Comparison of ENCODE assay signal across 9 cellular contexts in the genomic region with DNA sequence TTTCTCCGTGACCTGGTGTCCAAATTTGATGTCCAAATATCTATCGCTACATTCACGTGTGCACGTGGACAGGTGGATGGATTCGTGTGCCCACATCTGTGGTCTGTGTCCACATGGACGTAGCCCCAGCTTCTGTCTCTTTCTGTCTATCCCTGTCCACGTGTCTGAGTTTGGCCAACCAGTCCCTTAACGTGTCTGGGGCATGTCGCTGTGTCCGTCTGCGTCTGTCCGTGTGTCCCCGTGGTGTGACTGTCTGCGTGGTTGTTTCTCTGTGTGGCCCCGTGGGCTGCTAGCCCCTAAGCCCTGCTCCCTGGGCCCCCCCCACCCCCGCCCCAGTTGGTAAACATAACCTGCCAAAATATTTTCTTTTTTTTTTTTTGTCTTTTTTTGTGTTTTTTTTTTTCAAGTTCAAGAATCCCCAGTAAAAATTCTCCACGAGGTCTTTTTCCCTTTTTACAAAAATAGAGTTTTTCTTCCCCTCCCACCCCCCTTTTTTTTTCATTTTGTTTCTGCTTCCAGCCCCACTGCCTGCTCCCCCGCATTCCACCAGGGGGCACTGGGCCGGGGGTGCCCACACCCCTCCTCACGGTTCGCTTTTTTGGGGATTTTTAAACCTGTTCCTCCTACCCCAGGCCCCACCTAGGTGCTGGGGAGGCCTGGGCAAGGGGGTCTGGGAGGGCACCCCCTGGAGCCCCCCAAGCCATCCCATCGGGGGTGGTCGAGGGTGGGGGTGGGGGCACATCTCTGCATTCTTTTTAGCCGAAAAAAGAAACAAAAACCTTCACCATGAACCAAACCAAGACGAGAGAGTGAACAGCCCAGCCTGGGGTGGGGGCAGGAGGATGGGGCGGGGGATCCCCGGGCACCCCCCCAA. TPM values are rescaled to one million over a fixed set of nuclear protein-coding genes. Genes with fewer than 3 reads are reported as not detected.
DNase-seq lines count a peak whose midpoint lies in the region; ATAC-seq and TF ChIP-seq lines count a peak whose summit lies in the region.
"Had no signal": no experiment of that assay in that cellular context is flagged by ENCODE, and none has a peak within 500 bp of the region (broad histone marks: within the 10 kb centered on the region; RNA-seq: fewer than 3 reads in every experiment).

No MANE protein-coding gene starts in this region.

- H3K36me3 ChIP-seq in Loucy (ENCODE audit: insufficient read depth, low read length), result peaks cover 7% of the 10 kb centered on the region; the same call in 1 of the 2 replicates
- H3K36me3 ChIP-seq in mammary epithelial cell (ENCODE audit: insufficient read depth, low read length), result no peaks in the 10 kb centered on the region
- peaks cover 4% of the 10 kb centered on the region; the same call in 1 of the 2 replicates for H3K36me3 ChIP-seq in SJCRH30

- H3K4me3 ChIP-seq in Loucy (ENCODE audit: low read length, poor library complexity, severe bottlenecking) (no peak overlapping the region), mammary epithelial cell (replicated peaks in 1 of 3; ENCODE audit: insufficient read depth in 1 of 3, low read depth in 2 of 3, low read length in 3 of 3) (no peak overlapping the region), SJCRH30 (no peak overlapping the region)

- H3K79me2 ChIP-seq in Loucy (ENCODE audit: insufficient read depth, low read length), result no peaks in the 10 kb centered on the region
- no peaks in the 10 kb centered on the region for H3K79me2 ChIP-seq in mammary epithelial cell (ENCODE audit: insufficient read depth, low read length)

- H3F3A ChIP-seq in Loucy (ENCODE audit: low read depth), result no peaks in the 10 kb centered on the region

- no peak overlapping the region for H3K4me3 Mint-ChIP-seq in osteocyte (ENCODE audit: unreplicated experiment)

- no peak overlapping the region for H2AFZ ChIP-seq in Loucy (ENCODE audit: low read length)
- no peak overlapping the region for H2AFZ ChIP-seq in mammary epithelial cell (ENCODE audit: low read depth, low read length)

- no peaks in the 10 kb centered on the region for H3K9me3 Mint-ChIP-seq in osteocyte (ENCODE audit: unreplicated experiment)

- H4K20me1 ChIP-seq in Loucy (ENCODE audit: insufficient read depth, low read length, poor library complexity, severe bottlenecking) (no peaks in the 10 kb centered on the region), mammary epithelial cell (ENCODE audit: insufficient read depth, low read length) (no peaks in the 10 kb centered on the region)

- no peak for ATAC-seq in GM18909 (IDR thresholded peaks at IDR 0.05; ENCODE audit: poor library complexity, unreplicated experiment)

- H3K27me3 Mint-ChIP-seq in osteocyte (ENCODE audit: unreplicated experiment), result no peaks in the 10 kb centered on the region

- dilution Hi-C loops in mammary epithelial cell (cut with HindIII; ENCODE audit: low sequenced_read_pairs), result loop anchor here (10.0 kb wide), 1 partner anchor 129 kb away; no protein-coding TSS in a partner anchor

- H3K9ac ChIP-seq in Loucy (ENCODE audit: low read depth, low read length, poor library complexity, severe bottlenecking) (peak overlapping the region; percentile 17), mammary epithelial cell (ENCODE audit: insufficient read depth, low read length) (no peak overlapping the region)

- H3K4me1 Mint-ChIP-seq in osteocyte (ENCODE audit: unreplicated experiment), result peaks cover 3% of the 10 kb centered on the region

- BruUV-seq in mammary epithelial cell (replicated peaks; lab: Mats Ljungman, UMichigan), result no TSS peak

- no peak overlapping the region for H3K27ac Mint-ChIP-seq in osteocyte (ENCODE audit: unreplicated experiment)

- in situ Hi-C loops in mammary epithelial cell (cut with MboI; ENCODE audit: low sequenced_read_pairs in 2 of 2), result no loop called here

- intact Hi-C loops in mammary epithelial cell (cut with micrococcal nuclease), result no loop called here

- CTCF ChIA-PET in mammary epithelial cell (lab: Charles Lee; ENCODE audit: low non-redundant PET), result no interaction called here

- H3K4me1 ChIP-seq in Loucy (ENCODE audit: insufficient read depth, low read length, poor library complexity, severe bottlenecking), result no peaks in the 10 kb centered on the region
- H3K4me1 ChIP-seq in mammary epithelial cell (ENCODE audit: insufficient read depth, low read length), result no peaks in the 10 kb centered on the region
- H3K4me1 ChIP-seq in SJCRH30, result 0 out of 2 replicates have a peak, but pooled peaks cover 2% of the 10 kb centered on the region

- peaks cover 4% of the 10 kb centered on the region for H3K36me3 Mint-ChIP-seq in osteocyte (ENCODE audit: unreplicated experiment)

- peak; percentile 39 for DNase-seq in DMS53 (lab: John Stamatoyannopoulos, UW)
- no peak for DNase-seq in DMS53 treated with DMSO at 0.1 percent for 48 hours (lab: John Stamatoyannopoulos, UW; ENCODE audit: unreplicated experiment)
- no peak for DNase-seq in mammary epithelial cell
- DNase-seq in osteocyte (ENCODE audit: extremely low spot score, unreplicated experiment), result no peak
- DNase-seq in GF-D8 (lab: John Stamatoyannopoulos, UW), result no peak
- DNase-seq in SJCRH30, result no peak
- DNase-seq: NCI-H526 had no signal

- no peaks in the 10 kb centered on the region for H3K9me2 ChIP-seq in Loucy (replicated peaks; ENCODE audit: low read depth, low read length)

- no peak overlapping the region for H3K27ac ChIP-seq in mammary epithelial cell (ENCODE audit: insufficient read depth, low read depth, low read length)
- H3K27ac ChIP-seq in SJCRH30, result no peak overlapping the region

- WGBS in mammary epithelial cell (ENCODE audit: low coverage, missing lambda C conversion rate), result 46% methylated on average over 4 of the region's 27 CpGs

- TF ChIP-seq CTCF in Loucy (conservative IDR thresholded peaks at IDR 0.05; ENCODE audit: low read length) (peak; percentile 68), mammary epithelial cell (conservative IDR thresholded peaks at IDR 0.05 in 1 of 2, IDR thresholded peaks at IDR 0.05 in 1 of 2; ENCODE audit: extremely low read depth in 1 of 2, insufficient read depth in 1 of 2, low read depth in 1 of 2, low read length in 2 of 2) (peak; percentile 10 to 24), osteocyte (IDR thresholded peaks at IDR 0.05) (peak; percentile 26)

- no peak overlapping the region for H3K4me2 ChIP-seq in Loucy (ENCODE audit: low read depth, low read length, poor library complexity, severe bottlenecking)
- no peak overlapping the region for H3K4me2 ChIP-seq in mammary epithelial cell (ENCODE audit: insufficient read depth, low read depth, low read length)

- H3K9me3 ChIP-seq in Loucy (ENCODE audit: insufficient read depth, low read depth, low read length) (no peaks in the 10 kb centered on the region), mammary epithelial cell (replicated peaks; ENCODE audit: insufficient read depth, low read length) (no peaks in the 10 kb centered on the region), SJCRH30 (replicated peaks) (no peaks in the 10 kb centered on the region)

- H3K27me3 ChIP-seq in Loucy (ENCODE audit: insufficient read depth, low read length, poor library complexity, severe bottlenecking) (no peaks in the 10 kb centered on the region), mammary epithelial cell (ENCODE audit: insufficient read depth, low read length) (no peaks in the 10 kb centered on the region), SJCRH30 (no peaks in the 10 kb centered on the region)

RNA-seq across cellular contexts. Expression of gene PRKCSH, which starts 18.3 kb away (rescaled TPM):
- total RNA-seq in mammary epithelial cell, result 100 to 1,000 TPM; 118 to 290 TPM
- 88.9 TPM for polyA plus RNA-seq in mammary epithelial cell
- polyA minus RNA-seq in mammary epithelial cell, result 239 TPM
- total RNA-seq in osteocyte, result 398 and 415 TPM in 2 replicates
- total RNA-seq in SJCRH30 (2014; rRNA removed; shearing (Covaris generic)), result 136 and 164 TPM in 2 replicates

RNA-seq across cellular contexts. Expression of gene ODAD3, which starts 18.8 kb away (rescaled TPM):
- total RNA-seq in mammary epithelial cell (1 to 10 TPM in 1 of 2 donors, under 1 TPM in 1; 0.17 to 1.1 TPM), osteocyte (not detected in 2 replicates)
- polyA plus RNA-seq in mammary epithelial cell, result 0.32 TPM
- polyA minus RNA-seq in mammary epithelial cell, result not detected
- 0.18 and 0.22 TPM in 2 replicates for total RNA-seq in SJCRH30 (2014; rRNA removed; shearing (Covaris generic))

RNA-seq across cellular contexts. Expression of gene ELAVL3, which starts 27.1 kb away (rescaled TPM):
- total RNA-seq in mammary epithelial cell (not detected), osteocyte (not detected in 2 replicates)
- polyA plus RNA-seq in mammary epithelial cell, result not detected
- polyA minus RNA-seq in mammary epithelial cell, result not detected
- not detected in 2 replicates for total RNA-seq in SJCRH30 (2014; rRNA removed; shearing (Covaris generic))

RNA-seq across cellular contexts. Expression of gene RGL3, which starts 34.6 kb away (rescaled TPM):
- 1 to 10 TPM in 1 of 2 donors, under 1 TPM in 1; 0.24 to 1.8 TPM for total RNA-seq in mammary epithelial cell
- polyA plus RNA-seq in mammary epithelial cell, result 0.20 TPM
- polyA minus RNA-seq in mammary epithelial cell, result not detected
- 1.1 and 1.9 TPM in 2 replicates for total RNA-seq in osteocyte
- total RNA-seq in SJCRH30 (2014; rRNA removed; shearing (Covaris generic)), result not detected in 2 replicates

RNA-seq across cellular contexts. Expression of gene ZNF653, which starts 51.9 kb away (rescaled TPM):
- total RNA-seq in mammary epithelial cell, result 1 to 10 TPM; 5.2 to 6.2 TPM
- 10.1 TPM for polyA plus RNA-seq in mammary epithelial cell
- 41.1 TPM for polyA minus RNA-seq in mammary epithelial cell
- 10.3 and 15.1 TPM in 2 replicates for total RNA-seq in osteocyte
- total RNA-seq in SJCRH30 (2014; rRNA removed; shearing (Covaris generic)), result 2.8 and 3.5 TPM in 2 replicates

Comparison
In these comparisons a context has a peak if more than half of its experiments do, and no peak if none do; other contexts are left out.
1. CTCF ChIP-seq: peak in every context shown above with its lines; median percentile 68 in Loucy; 26 in osteocyte; 17 in mammary epithelial cell.